ENCODE assay signal across 23 cellular contexts in genomic region chr3:185837409-185837808, GRCh38. TPM values are rescaled to one million over a fixed set of nuclear protein-coding genes. Genes with fewer than 3 reads are reported as not detected.
DNase-seq lines count a peak whose midpoint lies in the region; ATAC-seq and TF ChIP-seq lines count a peak whose summit lies in the region.
"Had no signal": no experiment of that assay in that cellular context is flagged by ENCODE, and none has a peak within 500 bp of the region (broad histone marks: within the 10 kb centered on the region; RNA-seq: fewer than 3 reads in every experiment).

No MANE protein-coding gene starts in this region.

- H3K36me3 ChIP-seq in Panc1 (ENCODE audit: control insufficient read depth, insufficient read depth, low read length): no peaks in the 10 kb centered on the region
- no peaks in the 10 kb centered on the region for H3K36me3 ChIP-seq in trophoblast cell (ENCODE audit: control insufficient read depth in 1 of 2, insufficient read depth in 2 of 2, low read length in 2 of 2)
- H3K36me3 ChIP-seq in mesenchymal stem cell (ENCODE audit: control insufficient read depth in 1 of 2, insufficient read depth in 2 of 2, low read depth in 1 of 2, low read length in 2 of 2): no peaks in the 10 kb centered on the region
- H3K36me3 ChIP-seq: heart right ventricle, sigmoid colon, suprapubic skin, WERI-Rb-1 had no signal

- peak; percentile 26 for DNase-seq in GM03348 (ENCODE audit: low spot score)
- DNase-seq in Panc1 (ENCODE audit: low read depth, low spot score): no peak
- DNase-seq in fibroblast of the aortic adventitia (ENCODE audit: low read depth): peak; percentile 72
- DNase-seq in trophoblast cell: peak; percentile 74 to 89
- no peak for DNase-seq in CD1c-positive myeloid dendritic cell (ENCODE audit: extremely low spot score)
- no peak for DNase-seq in stimulated activated CD4-positive, alpha-beta T cell treated with anti-CD3 and anti-CD28 coated beads, Interleukin-1b, Interleukin-23, amount 100 ng/mL, for 48 hours
- no peak for DNase-seq in mesenchymal stem cell
- DNase-seq: activated CD4-positive, alpha-beta T cell treated with anti-CD3 and anti-CD28 coated beads for 48 hours; activated gamma-delta T cell; activated T-cell treated with anti-CD3 and anti-CD28 coated beads, Interleukin-2, amount 50 U/mL, for 24 hours; CD4-positive, CD25-positive, alpha-beta regulatory T cell; DMS 273 treated with DMSO at 0.1 percent for 48 hours; effector CD8-positive, alpha-beta T cell; foreskin keratinocyte; heart right ventricle; NCI-H1417; NCI-H2081 treated with DMSO at 0.1 percent for 48 hours; sigmoid colon; stimulated activated naive B cell treated with anti-CD40 and anti-IgM and Interleukin-4, amounts not matched to agents 10 μg/mL and 1 μg/mL and 100 μg/mL, for 72 hours; T-helper 9 cell; WERI-Rb-1 had no signal

- no TSS peak for BruUV-seq in Panc1 (replicated peaks; lab: Mats Ljungman, UMichigan)

- CTCF ChIA-PET in Panc1 (lab: Charles Lee): interaction anchor here (0.7 kb wide), 1 partner anchor 16 kb away, joined by 5 read pairs; no protein-coding TSS in a partner anchor

- H3K9ac ChIP-seq in trophoblast cell (ENCODE audit: low read length): no peak overlapping the region
- H3K9ac ChIP-seq in mesenchymal stem cell (ENCODE audit: low read length): no peak overlapping the region

- in situ Hi-C loops in Panc1 (cut with HindIII; ENCODE audit: low pct_unique_long_range_greater_than_20kb, low sequenced_read_pairs): no loop called here

- peak; percentile 62 for ATAC-seq in Panc1
- ATAC-seq: foreskin keratinocyte; stimulated activated naive B cell treated with anti-CD40 and anti-IgM and Interleukin-4, amounts not matched to agents 10 μg/mL and 1 μg/mL and 100 μg/mL, for 72 hours had no signal

- WGBS in trophoblast cell (ENCODE audit: extremely low coverage, insufficient coverage, insufficient read length): no CpG with 5 or more reads among the region's 3 CpGs
- WGBS in mesenchymal stem cell: 100% methylated on average over 1 of the region's 3 CpGs

- H3K4me1 ChIP-seq in Panc1 (ENCODE audit: control insufficient read depth, insufficient read depth, low read length): no peaks in the 10 kb centered on the region; the same call in 1 of the 2 replicates
- H3K4me1 ChIP-seq in trophoblast cell (ENCODE audit: control insufficient read depth in 1 of 2, insufficient read depth in 2 of 2, low read length in 2 of 2): no peaks in the 10 kb centered on the region
- no peaks in the 10 kb centered on the region for H3K4me1 ChIP-seq in mesenchymal stem cell (ENCODE audit: control insufficient read depth, insufficient read depth, low read depth, low read length)
- H3K4me1 ChIP-seq: foreskin keratinocyte, sigmoid colon, suprapubic skin had no signal

- no peak overlapping the region for H4K12ac ChIP-seq in trophoblast cell (ENCODE audit: low read depth, low read length)

- H4K8ac ChIP-seq in trophoblast cell (ENCODE audit: low read depth, low read length): no peak overlapping the region
- no peak overlapping the region for H4K8ac ChIP-seq in mesenchymal stem cell (ENCODE audit: low read length)

- TF ChIP-seq CTCF in Panc1 (IDR thresholded peaks at IDR 0.05) (no peak), fibroblast of the aortic adventitia (IDR thresholded peaks at IDR 0.05; ENCODE audit: insufficient read depth, low read length) (no peak)

- no peaks in the 10 kb centered on the region for H3K27me3 ChIP-seq in Panc1 (ENCODE audit: control insufficient read depth, insufficient read depth, low read length)
- no peaks in the 10 kb centered on the region for H3K27me3 ChIP-seq in trophoblast cell (ENCODE audit: insufficient read depth, low read length)
- H3K27me3 ChIP-seq in mesenchymal stem cell (ENCODE audit: control insufficient read depth in 1 of 2, insufficient read depth in 1 of 2, low read length in 2 of 2): no peaks in the 10 kb centered on the region
- H3K27me3 ChIP-seq: foreskin keratinocyte, heart right ventricle, suprapubic skin had no signal

- no peaks in the 10 kb centered on the region for H3K79me2 ChIP-seq in trophoblast cell (ENCODE audit: control insufficient read depth, insufficient read depth, low read length, poor library complexity)

- H2BK12ac ChIP-seq in trophoblast cell (ENCODE audit: low read length) (no peak overlapping the region), mesenchymal stem cell (ENCODE audit: low read length in 2 of 2) (no peak overlapping the region)

- H3K4me2 ChIP-seq in trophoblast cell (ENCODE audit: low read length) (no peak overlapping the region), mesenchymal stem cell (ENCODE audit: low read length, poor library complexity, severe bottlenecking) (no peak overlapping the region)

- H2AK5ac ChIP-seq in trophoblast cell (ENCODE audit: low read length): no peak overlapping the region
- no peak overlapping the region for H2AK5ac ChIP-seq in mesenchymal stem cell (ENCODE audit: low read length, severe bottlenecking)

- H2BK120ac ChIP-seq in trophoblast cell (ENCODE audit: insufficient read depth, low read length, poor library complexity) (no peak overlapping the region), mesenchymal stem cell (ENCODE audit: low read depth, low read length) (no peak overlapping the region)

- no peak overlapping the region for H2AFZ ChIP-seq in trophoblast cell (ENCODE audit: insufficient read depth, low read length, poor library complexity)
- H2AFZ ChIP-seq in mesenchymal stem cell (ENCODE audit: low read depth, low read length): no peak overlapping the region

- H3K23ac ChIP-seq in trophoblast cell (ENCODE audit: low read length) (no peak overlapping the region), mesenchymal stem cell (ENCODE audit: low read length in 2 of 2) (no peak overlapping the region)

- H3K79me1 ChIP-seq in trophoblast cell (ENCODE audit: low read length): no peaks in the 10 kb centered on the region
- H3K79me1 ChIP-seq in mesenchymal stem cell (replicated peaks; ENCODE audit: low read length, poor library complexity, severe bottlenecking): no peaks in the 10 kb centered on the region

- H4K91ac ChIP-seq in trophoblast cell (ENCODE audit: low read depth, low read length): no peak overlapping the region
- H4K91ac ChIP-seq in mesenchymal stem cell (ENCODE audit: low read length): no peak overlapping the region

- H3K4ac ChIP-seq in trophoblast cell (ENCODE audit: low read depth, low read length) (no peak overlapping the region), mesenchymal stem cell (ENCODE audit: low read depth in 1 of 2, low read length in 2 of 2) (no peak overlapping the region)

- no peak overlapping the region for H3K27ac ChIP-seq in Panc1 (ENCODE audit: low read length)
- no peak overlapping the region for H3K27ac ChIP-seq in trophoblast cell (ENCODE audit: low read depth, low read length)
- H3K27ac ChIP-seq in mesenchymal stem cell (ENCODE audit: low read length, poor library complexity, severe bottlenecking): no peak overlapping the region
- H3K27ac ChIP-seq: epithelial cell of prostate, foreskin keratinocyte, heart right ventricle, sigmoid colon, suprapubic skin, WERI-Rb-1 had no signal

- POLR2A ChIA-PET in Panc1 (lab: Charles Lee): interaction anchor here (0.5 kb wide), 2 partner anchors 45 to 94 kb away, joined by 8 to 12 read pairs; no protein-coding TSS in a partner anchor

- H3K4me3 ChIP-seq in Panc1 (ENCODE audit: low read depth in 2 of 2, low read length in 2 of 2) (no peak overlapping the region; a peak in 1 of 4 replicates), fibroblast of the aortic adventitia (ENCODE audit: low read depth, low read length) (no peak overlapping the region), trophoblast cell (ENCODE audit: low read depth, low read length) (no peak overlapping the region), mesenchymal stem cell (ENCODE audit: insufficient read depth in 1 of 2, low read depth in 1 of 2, low read length in 2 of 2) (no peak overlapping the region)
- H3K4me3 ChIP-seq: heart right ventricle, sigmoid colon, suprapubic skin had no signal

- no peak overlapping the region for H2BK15ac ChIP-seq in mesenchymal stem cell (ENCODE audit: low read depth, poor library complexity, severe bottlenecking)

- H3K14ac ChIP-seq in trophoblast cell (ENCODE audit: low read length): no peak overlapping the region
- H3K14ac ChIP-seq in mesenchymal stem cell (ENCODE audit: low read length in 2 of 2): no peak overlapping the region

- H2BK5ac ChIP-seq in trophoblast cell (ENCODE audit: low read depth, low read length, poor library complexity) (no peak overlapping the region), mesenchymal stem cell (ENCODE audit: low read depth, low read length, poor library complexity, severe bottlenecking) (no peak overlapping the region)

- H3K9me3 ChIP-seq in Panc1 (ENCODE audit: control insufficient read depth, insufficient read depth, low read depth, low read length) (no peaks in the 10 kb centered on the region), trophoblast cell (ENCODE audit: insufficient read depth, low read depth, low read length) (peaks cover 2% of the 10 kb centered on the region), mesenchymal stem cell (ENCODE audit: control insufficient read depth, low read length) (no peaks in the 10 kb centered on the region)
- H3K9me3 ChIP-seq: heart right ventricle, sigmoid colon, suprapubic skin had no signal

- intact Hi-C loops in Panc1 (cut with micrococcal nuclease; ENCODE audit: unreplicated experiment): loop anchor here (5.0 kb wide), 1 partner anchor 70 kb away; no protein-coding TSS in a partner anchor

- H3K18ac ChIP-seq in trophoblast cell (ENCODE audit: low read length) (no peak overlapping the region), mesenchymal stem cell (ENCODE audit: low read depth in 1 of 2, low read length in 2 of 2) (no peak overlapping the region)

RNA-seq across cellular contexts. Expression of gene IGF2BP2, which starts 12.6 kb away (rescaled TPM):
- 97.8 TPM for total RNA-seq in Panc1 (2021; ENCODE audit: unreplicated experiment)
- polyA plus RNA-seq in Panc1 (2012; ENCODE audit: insufficient read length): 55.9 TPM
- 40.1 and 99.3 TPM in 2 replicates for total RNA-seq in fibroblast of the aortic adventitia (ENCODE audit: low replicate concordance)
- 136 TPM in 2 replicates for polyA plus RNA-seq in trophoblast cell (2013)
- 102 TPM for polyA plus RNA-seq in mesenchymal stem cell (2013, experiment 1 of 2)
- 99.7 TPM for polyA plus RNA-seq in mesenchymal stem cell (2013, experiment 2 of 2)
- polyA plus RNA-seq: CD4-positive, CD25-positive, alpha-beta regulatory T cell had no signal

Comparison
In these comparisons a context has a peak if more than half of its experiments do, and no peak if none do; other contexts are left out.
1. DNase-seq: peak in GM03348 (single experiment), fibroblast of the aortic adventitia (single experiment) and trophoblast cell (2 of 2); none in Panc1 (single experiment), CD1c-positive myeloid dendritic cell (single experiment), stimulated activated CD4-positive, alpha-beta T cell treated with anti-CD3 and anti-CD28 coated beads, Interleukin-1b, Interleukin-23, amount 100 ng/mL, for 48 hours (single experiment) and mesenchymal stem cell (single experiment).